ENCODE assay signal across 1 cellular context in the genomic region with DNA sequence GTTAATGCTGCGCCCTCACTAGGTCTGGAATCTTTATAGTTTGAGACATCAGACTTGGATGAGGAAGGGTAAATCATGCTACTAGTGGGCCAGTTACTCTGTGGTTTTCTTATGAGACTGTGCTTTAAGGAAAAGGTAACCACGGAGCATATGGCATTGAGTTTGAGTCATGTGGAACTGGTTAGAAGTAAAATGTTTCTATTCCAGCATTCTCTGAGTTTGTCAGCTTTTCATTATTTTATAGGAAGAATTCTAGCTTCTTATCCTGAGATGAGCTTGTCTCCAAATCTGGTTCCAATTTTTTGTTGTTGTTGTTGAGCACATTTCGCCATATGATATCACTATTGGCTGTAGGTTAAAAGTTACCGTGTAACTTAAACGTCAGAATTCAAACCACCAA.
TF ChIP-seq lines count a peak whose summit lies in the region.

No MANE protein-coding gene starts in this region.

TF ChIP-seq in SK-N-SH, 30 proteins besides CTCF, POLR2A, EP300 and RAD21 (continued from another document):
- TF ChIP-seq, protein P1, sequence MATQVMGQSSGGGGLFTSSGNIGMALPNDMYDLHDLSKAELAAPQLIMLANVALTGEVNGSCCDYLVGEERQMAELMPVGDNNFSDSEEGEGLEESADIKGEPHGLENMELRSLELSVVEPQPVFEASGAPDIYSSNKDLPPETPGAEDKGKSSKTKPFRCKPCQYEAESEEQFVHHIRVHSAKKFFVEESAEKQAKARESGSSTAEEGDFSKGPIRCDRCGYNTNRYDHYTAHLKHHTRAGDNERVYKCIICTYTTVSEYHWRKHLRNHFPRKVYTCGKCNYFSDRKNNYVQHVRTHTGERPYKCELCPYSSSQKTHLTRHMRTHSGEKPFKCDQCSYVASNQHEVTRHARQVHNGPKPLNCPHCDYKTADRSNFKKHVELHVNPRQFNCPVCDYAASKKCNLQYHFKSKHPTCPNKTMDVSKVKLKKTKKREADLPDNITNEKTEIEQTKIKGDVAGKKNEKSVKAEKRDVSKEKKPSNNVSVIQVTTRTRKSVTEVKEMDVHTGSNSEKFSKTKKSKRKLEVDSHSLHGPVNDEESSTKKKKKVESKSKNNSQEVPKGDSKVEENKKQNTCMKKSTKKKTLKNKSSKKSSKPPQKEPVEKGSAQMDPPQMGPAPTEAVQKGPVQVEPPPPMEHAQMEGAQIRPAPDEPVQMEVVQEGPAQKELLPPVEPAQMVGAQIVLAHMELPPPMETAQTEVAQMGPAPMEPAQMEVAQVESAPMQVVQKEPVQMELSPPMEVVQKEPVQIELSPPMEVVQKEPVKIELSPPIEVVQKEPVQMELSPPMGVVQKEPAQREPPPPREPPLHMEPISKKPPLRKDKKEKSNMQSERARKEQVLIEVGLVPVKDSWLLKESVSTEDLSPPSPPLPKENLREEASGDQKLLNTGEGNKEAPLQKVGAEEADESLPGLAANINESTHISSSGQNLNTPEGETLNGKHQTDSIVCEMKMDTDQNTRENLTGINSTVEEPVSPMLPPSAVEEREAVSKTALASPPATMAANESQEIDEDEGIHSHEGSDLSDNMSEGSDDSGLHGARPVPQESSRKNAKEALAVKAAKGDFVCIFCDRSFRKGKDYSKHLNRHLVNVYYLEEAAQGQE (IDR thresholded peaks at IDR 0.05; ENCODE audit: low read depth, low read length) = no peak
- TF ChIP-seq SIN3A (IDR thresholded peaks at IDR 0.05; ENCODE audit: borderline replicate concordance, low read depth, low read length) (0 out of 2 replicates have a peak, but pooled peaks have one; percentile 22), RCOR1 (IDR thresholded peaks at IDR 0.05; ENCODE audit: low read length) (no peak), EZH2phosphoT487 (IDR thresholded peaks at IDR 0.05; ENCODE audit: borderline replicate concordance, low read depth) (no peak), POLR2AphosphoS5 (IDR thresholded peaks at IDR 0.05; ENCODE audit: low read depth, low read length) (0 out of 2 replicates have a peak, but pooled peaks have one; percentile 23), RXRA (IDR thresholded peaks at IDR 0.05; ENCODE audit: borderline replicate concordance, low read depth) (no peak), TCF12 (IDR thresholded peaks at IDR 0.05) (peak; percentile 84), SMC3 (IDR thresholded peaks at IDR 0.05; ENCODE audit: low read depth, low read length) (no peak)
- TF ChIP-seq, protein P2, sequence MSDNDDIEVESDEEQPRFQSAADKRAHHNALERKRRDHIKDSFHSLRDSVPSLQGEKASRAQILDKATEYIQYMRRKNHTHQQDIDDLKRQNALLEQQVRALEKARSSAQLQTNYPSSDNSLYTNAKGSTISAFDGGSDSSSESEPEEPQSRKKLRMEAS (IDR thresholded peaks at IDR 0.05; ENCODE audit: low read depth) = 0 out of 2 replicates have a peak, but pooled peaks have one; percentile 24
- TF ChIP-seq, protein P3, sequence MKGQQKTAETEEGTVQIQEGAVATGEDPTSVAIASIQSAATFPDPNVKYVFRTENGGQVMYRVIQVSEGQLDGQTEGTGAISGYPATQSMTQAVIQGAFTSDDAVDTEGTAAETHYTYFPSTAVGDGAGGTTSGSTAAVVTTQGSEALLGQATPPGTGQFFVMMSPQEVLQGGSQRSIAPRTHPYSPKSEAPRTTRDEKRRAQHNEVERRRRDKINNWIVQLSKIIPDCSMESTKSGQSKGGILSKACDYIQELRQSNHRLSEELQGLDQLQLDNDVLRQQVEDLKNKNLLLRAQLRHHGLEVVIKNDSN (IDR thresholded peaks at IDR 0.05; ENCODE audit: borderline replicate concordance, low read depth) = no peak
- TF ChIP-seq, protein P4, sequence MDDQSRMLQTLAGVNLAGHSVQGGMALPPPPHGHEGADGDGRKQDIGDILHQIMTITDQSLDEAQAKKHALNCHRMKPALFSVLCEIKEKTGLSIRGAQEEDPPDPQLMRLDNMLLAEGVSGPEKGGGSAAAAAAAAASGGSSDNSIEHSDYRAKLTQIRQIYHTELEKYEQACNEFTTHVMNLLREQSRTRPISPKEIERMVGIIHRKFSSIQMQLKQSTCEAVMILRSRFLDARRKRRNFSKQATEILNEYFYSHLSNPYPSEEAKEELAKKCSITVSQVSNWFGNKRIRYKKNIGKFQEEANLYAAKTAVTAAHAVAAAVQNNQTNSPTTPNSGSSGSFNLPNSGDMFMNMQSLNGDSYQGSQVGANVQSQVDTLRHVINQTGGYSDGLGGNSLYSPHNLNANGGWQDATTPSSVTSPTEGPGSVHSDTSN (IDR thresholded peaks at IDR 0.05) = no peak
